Comparison of ENCODE assay signal across 1 cellular context in the genomic region with DNA sequence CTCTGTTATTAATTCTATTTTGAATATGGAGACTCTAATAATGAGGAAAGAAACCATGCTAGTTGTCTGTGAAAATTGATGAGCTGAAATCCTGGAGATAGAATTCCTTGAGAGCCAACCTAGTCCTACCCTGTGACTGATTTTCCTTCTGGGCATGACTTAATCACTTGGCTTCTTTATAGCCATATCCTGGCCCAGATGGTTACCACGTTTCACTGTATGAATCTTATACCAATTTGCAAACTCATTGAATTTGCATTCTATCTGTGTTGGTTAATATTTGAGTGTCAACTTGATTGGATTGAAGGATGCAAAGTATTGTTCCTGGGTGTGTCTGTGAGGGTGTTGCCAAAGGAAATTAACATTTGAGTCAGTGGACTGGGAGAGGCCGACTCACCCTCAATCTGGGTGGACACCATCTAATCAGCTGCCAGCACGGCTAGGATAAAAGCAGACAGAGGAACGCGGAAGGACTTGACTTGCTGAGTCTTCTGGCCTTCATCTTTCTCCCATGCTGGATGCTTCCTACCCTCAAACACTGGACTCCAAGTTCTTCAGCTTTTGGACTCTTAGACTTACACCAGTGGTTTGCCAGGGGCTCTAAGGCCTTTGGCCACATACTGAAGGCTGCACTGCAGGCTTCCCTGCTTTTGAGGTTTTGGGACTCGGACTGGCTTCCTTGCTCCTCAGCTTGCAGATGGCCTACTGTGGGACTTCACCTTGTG.
TF ChIP-seq lines count a peak whose summit lies in the region.
"Not testable (repeated sequence)": the region's sequence is repeated elsewhere in the genome, so short reads cannot be mapped to it uniquely, and the experiment has no call there.

No MANE protein-coding gene starts in this region.

TF ChIP-seq in K562, 482 proteins besides CTCF, POLR2A, EP300 and RAD21 (continued from another document and continues in another):
- TF ChIP-seq, protein P1, sequence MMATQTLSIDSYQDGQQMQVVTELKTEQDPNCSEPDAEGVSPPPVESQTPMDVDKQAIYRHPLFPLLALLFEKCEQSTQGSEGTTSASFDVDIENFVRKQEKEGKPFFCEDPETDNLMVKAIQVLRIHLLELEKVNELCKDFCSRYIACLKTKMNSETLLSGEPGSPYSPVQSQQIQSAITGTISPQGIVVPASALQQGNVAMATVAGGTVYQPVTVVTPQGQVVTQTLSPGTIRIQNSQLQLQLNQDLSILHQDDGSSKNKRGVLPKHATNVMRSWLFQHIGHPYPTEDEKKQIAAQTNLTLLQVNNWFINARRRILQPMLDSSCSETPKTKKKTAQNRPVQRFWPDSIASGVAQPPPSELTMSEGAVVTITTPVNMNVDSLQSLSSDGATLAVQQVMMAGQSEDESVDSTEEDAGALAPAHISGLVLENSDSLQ (IDR thresholded peaks at IDR 0.05) = 0 out of 2 replicates have a peak, but pooled peaks have one; percentile 13
- not testable (repeated sequence) for TF ChIP-seq NR2C1 (IDR thresholded peaks at IDR 0.05); TEAD4 (CRISPR knock-in tag; IDR thresholded peaks at IDR 0.05; ENCODE audit: borderline replicate concordance)
- TF ChIP-seq NR2C1 (tag; IDR thresholded peaks at IDR 0.05) (peak; percentile 13; the same call in 1 of the 2 replicates), MTA3 (IDR thresholded peaks at IDR 0.05; ENCODE audit: borderline replicate concordance) (peak; percentile 80), GTF2E2 (tag; IDR thresholded peaks at IDR 0.05) (0 out of 2 replicates have a peak, but pooled peaks have one; percentile 44), TCF3 (CRISPR knock-in tag; IDR thresholded peaks at IDR 0.05) (peak; percentile 48), ARID1B (IDR thresholded peaks at IDR 0.05) (peak; percentile 58), ETV1 (tag; conservative IDR thresholded peaks at IDR 0.05; ENCODE audit: low read depth) (0 out of 2 replicates have a peak, but pooled peaks have one; percentile 18), ZSCAN32 (CRISPR knock-in tag; IDR thresholded peaks at IDR 0.05) (peak; percentile 29; the same call in 1 of the 2 replicates), MAFG (tag; conservative IDR thresholded peaks at IDR 0.05) (peak; percentile 14; the same call in 1 of the 2 replicates), ZNF76 (CRISPR knock-in tag; IDR thresholded peaks at IDR 0.05; ENCODE audit: borderline replicate concordance) (0 out of 2 replicates have a peak, but pooled peaks have one; percentile 74), RBM25 (IDR thresholded peaks at IDR 0.05; ENCODE audit: low read depth, low read length, severe bottlenecking) (peak; percentile 66), SMARCA4 (IDR thresholded peaks at IDR 0.05) (peak; percentile 41; the same call in 1 of the 2 replicates), ERF (CRISPR knock-in tag; IDR thresholded peaks at IDR 0.05) (0 out of 2 replicates have a peak, but pooled peaks have one; percentile 61), DMBX1 (CRISPR knock-in tag; IDR thresholded peaks at IDR 0.05; ENCODE audit: borderline replicate concordance) (peak; percentile 41; the same call in 1 of the 2 replicates), CXXC5 (CRISPR knock-in tag; IDR thresholded peaks at IDR 0.05) (peak; percentile 60), ELF4 (CRISPR knock-in tag; IDR thresholded peaks at IDR 0.05) (peak; percentile 67; the same call in 1 of the 2 replicates), ZNF311 (CRISPR knock-in tag; IDR thresholded peaks at IDR 0.05) (0 out of 2 replicates have a peak, but pooled peaks have one; percentile 16), TAF1 (IDR thresholded peaks at IDR 0.05; ENCODE audit: control insufficient read depth, extremely low read depth, insufficient read depth, low read length, severe bottlenecking) (peak; percentile 43), ZNF436 (CRISPR knock-in tag; IDR thresholded peaks at IDR 0.05) (0 out of 2 replicates have a peak, but pooled peaks have one; percentile 40), ZNF41 (CRISPR knock-in tag; conservative IDR thresholded peaks at IDR 0.05) (0 out of 2 replicates have a peak, but pooled peaks have one; percentile 42), ZNF134 (CRISPR knock-in tag; conservative IDR thresholded peaks at IDR 0.05) (peak; percentile 87), SMAD4 (CRISPR knock-in tag; conservative IDR thresholded peaks at IDR 0.05) (peak; percentile 70), HDAC2 (IDR thresholded peaks at IDR 0.05) (peak; percentile 76), TARDBP (IDR thresholded peaks at IDR 0.05) (0 out of 2 replicates have a peak, but pooled peaks have one; percentile 69), TEAD4 (IDR thresholded peaks at IDR 0.05; ENCODE audit: low read length) (peak; percentile 39; the same call in 1 of the 2 replicates)
- TF ChIP-seq, protein P2, sequence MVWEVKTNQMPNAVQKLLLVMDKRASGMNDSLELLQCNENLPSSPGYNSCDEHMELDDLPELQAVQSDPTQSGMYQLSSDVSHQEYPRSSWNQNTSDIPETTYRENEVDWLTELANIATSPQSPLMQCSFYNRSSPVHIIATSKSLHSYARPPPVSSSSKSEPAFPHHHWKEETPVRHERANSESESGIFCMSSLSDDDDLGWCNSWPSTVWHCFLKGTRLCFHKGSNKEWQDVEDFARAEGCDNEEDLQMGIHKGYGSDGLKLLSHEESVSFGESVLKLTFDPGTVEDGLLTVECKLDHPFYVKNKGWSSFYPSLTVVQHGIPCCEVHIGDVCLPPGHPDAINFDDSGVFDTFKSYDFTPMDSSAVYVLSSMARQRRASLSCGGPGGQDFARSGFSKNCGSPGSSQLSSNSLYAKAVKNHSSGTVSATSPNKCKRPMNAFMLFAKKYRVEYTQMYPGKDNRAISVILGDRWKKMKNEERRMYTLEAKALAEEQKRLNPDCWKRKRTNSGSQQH (CRISPR knock-in tag; IDR thresholded peaks at IDR 0.05) = 0 out of 2 replicates have a peak, but pooled peaks have one; percentile 11
- TF ChIP-seq, protein P3, sequence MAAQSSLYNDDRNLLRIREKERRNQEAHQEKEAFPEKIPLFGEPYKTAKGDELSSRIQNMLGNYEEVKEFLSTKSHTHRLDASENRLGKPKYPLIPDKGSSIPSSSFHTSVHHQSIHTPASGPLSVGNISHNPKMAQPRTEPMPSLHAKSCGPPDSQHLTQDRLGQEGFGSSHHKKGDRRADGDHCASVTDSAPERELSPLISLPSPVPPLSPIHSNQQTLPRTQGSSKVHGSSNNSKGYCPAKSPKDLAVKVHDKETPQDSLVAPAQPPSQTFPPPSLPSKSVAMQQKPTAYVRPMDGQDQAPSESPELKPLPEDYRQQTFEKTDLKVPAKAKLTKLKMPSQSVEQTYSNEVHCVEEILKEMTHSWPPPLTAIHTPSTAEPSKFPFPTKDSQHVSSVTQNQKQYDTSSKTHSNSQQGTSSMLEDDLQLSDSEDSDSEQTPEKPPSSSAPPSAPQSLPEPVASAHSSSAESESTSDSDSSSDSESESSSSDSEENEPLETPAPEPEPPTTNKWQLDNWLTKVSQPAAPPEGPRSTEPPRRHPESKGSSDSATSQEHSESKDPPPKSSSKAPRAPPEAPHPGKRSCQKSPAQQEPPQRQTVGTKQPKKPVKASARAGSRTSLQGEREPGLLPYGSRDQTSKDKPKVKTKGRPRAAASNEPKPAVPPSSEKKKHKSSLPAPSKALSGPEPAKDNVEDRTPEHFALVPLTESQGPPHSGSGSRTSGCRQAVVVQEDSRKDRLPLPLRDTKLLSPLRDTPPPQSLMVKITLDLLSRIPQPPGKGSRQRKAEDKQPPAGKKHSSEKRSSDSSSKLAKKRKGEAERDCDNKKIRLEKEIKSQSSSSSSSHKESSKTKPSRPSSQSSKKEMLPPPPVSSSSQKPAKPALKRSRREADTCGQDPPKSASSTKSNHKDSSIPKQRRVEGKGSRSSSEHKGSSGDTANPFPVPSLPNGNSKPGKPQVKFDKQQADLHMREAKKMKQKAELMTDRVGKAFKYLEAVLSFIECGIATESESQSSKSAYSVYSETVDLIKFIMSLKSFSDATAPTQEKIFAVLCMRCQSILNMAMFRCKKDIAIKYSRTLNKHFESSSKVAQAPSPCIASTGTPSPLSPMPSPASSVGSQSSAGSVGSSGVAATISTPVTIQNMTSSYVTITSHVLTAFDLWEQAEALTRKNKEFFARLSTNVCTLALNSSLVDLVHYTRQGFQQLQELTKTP (IDR thresholded peaks at IDR 0.05; ENCODE audit: low read depth in 1 of 2, partially characterized antibody in 2 of 2) = peak; percentile 29 to 30
- TF ChIP-seq, protein P4, sequence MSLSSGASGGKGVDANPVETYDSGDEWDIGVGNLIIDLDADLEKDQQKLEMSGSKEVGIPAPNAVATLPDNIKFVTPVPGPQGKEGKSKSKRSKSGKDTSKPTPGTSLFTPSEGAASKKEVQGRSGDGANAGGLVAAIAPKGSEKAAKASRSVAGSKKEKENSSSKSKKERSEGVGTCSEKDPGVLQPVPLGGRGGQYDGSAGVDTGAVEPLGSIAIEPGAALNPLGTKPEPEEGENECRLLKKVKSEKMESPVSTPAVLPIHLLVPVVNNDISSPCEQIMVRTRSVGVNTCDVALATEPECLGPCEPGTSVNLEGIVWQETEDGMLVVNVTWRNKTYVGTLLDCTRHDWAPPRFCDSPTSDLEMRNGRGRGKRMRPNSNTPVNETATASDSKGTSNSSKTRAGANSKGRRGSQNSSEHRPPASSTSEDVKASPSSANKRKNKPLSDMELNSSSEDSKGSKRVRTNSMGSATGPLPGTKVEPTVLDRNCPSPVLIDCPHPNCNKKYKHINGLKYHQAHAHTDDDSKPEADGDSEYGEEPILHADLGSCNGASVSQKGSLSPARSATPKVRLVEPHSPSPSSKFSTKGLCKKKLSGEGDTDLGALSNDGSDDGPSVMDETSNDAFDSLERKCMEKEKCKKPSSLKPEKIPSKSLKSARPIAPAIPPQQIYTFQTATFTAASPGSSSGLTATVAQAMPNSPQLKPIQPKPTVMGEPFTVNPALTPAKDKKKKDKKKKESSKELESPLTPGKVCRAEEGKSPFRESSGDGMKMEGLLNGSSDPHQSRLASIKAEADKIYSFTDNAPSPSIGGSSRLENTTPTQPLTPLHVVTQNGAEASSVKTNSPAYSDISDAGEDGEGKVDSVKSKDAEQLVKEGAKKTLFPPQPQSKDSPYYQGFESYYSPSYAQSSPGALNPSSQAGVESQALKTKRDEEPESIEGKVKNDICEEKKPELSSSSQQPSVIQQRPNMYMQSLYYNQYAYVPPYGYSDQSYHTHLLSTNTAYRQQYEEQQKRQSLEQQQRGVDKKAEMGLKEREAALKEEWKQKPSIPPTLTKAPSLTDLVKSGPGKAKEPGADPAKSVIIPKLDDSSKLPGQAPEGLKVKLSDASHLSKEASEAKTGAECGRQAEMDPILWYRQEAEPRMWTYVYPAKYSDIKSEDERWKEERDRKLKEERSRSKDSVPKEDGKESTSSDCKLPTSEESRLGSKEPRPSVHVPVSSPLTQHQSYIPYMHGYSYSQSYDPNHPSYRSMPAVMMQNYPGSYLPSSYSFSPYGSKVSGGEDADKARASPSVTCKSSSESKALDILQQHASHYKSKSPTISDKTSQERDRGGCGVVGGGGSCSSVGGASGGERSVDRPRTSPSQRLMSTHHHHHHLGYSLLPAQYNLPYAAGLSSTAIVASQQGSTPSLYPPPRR (CRISPR knock-in tag; IDR thresholded peaks at IDR 0.05; ENCODE audit: borderline replicate concordance) = 0 out of 2 replicates have a peak, but pooled peaks have one; percentile 9
- TF ChIP-seq, protein P5, sequence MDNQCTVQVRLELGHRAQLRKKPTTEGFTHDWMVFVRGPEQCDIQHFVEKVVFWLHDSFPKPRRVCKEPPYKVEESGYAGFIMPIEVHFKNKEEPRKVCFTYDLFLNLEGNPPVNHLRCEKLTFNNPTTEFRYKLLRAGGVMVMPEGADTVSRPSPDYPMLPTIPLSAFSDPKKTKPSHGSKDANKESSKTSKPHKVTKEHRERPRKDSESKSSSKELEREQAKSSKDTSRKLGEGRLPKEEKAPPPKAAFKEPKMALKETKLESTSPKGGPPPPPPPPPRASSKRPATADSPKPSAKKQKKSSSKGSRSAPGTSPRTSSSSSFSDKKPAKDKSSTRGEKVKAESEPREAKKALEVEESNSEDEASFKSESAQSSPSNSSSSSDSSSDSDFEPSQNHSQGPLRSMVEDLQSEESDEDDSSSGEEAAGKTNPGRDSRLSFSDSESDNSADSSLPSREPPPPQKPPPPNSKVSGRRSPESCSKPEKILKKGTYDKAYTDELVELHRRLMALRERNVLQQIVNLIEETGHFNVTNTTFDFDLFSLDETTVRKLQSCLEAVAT (IDR thresholded peaks at IDR 0.05) = 0 out of 4 replicates have a peak, but pooled peaks of 1 of the 2 experiments have one; percentile 42
- TF ChIP-seq, protein P6, sequence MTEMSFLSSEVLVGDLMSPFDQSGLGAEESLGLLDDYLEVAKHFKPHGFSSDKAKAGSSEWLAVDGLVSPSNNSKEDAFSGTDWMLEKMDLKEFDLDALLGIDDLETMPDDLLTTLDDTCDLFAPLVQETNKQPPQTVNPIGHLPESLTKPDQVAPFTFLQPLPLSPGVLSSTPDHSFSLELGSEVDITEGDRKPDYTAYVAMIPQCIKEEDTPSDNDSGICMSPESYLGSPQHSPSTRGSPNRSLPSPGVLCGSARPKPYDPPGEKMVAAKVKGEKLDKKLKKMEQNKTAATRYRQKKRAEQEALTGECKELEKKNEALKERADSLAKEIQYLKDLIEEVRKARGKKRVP (CRISPR knock-in tag; IDR thresholded peaks at IDR 0.05) = peak; percentile 31; the same call in 1 of the 2 replicates
- TF ChIP-seq, protein P7, sequence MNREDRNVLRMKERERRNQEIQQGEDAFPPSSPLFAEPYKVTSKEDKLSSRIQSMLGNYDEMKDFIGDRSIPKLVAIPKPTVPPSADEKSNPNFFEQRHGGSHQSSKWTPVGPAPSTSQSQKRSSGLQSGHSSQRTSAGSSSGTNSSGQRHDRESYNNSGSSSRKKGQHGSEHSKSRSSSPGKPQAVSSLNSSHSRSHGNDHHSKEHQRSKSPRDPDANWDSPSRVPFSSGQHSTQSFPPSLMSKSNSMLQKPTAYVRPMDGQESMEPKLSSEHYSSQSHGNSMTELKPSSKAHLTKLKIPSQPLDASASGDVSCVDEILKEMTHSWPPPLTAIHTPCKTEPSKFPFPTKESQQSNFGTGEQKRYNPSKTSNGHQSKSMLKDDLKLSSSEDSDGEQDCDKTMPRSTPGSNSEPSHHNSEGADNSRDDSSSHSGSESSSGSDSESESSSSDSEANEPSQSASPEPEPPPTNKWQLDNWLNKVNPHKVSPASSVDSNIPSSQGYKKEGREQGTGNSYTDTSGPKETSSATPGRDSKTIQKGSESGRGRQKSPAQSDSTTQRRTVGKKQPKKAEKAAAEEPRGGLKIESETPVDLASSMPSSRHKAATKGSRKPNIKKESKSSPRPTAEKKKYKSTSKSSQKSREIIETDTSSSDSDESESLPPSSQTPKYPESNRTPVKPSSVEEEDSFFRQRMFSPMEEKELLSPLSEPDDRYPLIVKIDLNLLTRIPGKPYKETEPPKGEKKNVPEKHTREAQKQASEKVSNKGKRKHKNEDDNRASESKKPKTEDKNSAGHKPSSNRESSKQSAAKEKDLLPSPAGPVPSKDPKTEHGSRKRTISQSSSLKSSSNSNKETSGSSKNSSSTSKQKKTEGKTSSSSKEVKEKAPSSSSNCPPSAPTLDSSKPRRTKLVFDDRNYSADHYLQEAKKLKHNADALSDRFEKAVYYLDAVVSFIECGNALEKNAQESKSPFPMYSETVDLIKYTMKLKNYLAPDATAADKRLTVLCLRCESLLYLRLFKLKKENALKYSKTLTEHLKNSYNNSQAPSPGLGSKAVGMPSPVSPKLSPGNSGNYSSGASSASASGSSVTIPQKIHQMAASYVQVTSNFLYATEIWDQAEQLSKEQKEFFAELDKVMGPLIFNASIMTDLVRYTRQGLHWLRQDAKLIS (CRISPR knock-in tag; IDR thresholded peaks at IDR 0.05) = peak; percentile 86; the same call in 1 of the 2 replicates
- TF ChIP-seq, protein P8, sequence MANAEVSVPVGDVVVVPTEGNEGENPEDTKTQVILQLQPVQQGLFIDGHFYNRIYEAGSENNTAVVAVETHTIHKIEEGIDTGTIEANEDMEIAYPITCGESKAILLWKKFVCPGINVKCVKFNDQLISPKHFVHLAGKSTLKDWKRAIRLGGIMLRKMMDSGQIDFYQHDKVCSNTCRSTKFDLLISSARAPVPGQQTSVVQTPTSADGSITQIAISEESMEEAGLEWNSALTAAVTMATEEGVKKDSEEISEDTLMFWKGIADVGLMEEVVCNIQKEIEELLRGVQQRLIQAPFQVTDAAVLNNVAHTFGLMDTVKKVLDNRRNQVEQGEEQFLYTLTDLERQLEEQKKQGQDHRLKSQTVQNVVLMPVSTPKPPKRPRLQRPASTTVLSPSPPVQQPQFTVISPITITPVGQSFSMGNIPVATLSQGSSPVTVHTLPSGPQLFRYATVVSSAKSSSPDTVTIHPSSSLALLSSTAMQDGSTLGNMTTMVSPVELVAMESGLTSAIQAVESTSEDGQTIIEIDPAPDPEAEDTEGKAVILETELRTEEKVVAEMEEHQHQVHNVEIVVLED (CRISPR knock-in tag; IDR thresholded peaks at IDR 0.05) = peak; percentile 46; the same call in 1 of the 2 replicates
